8 cellular contexts compared by ENCODE assay signal in genomic region chrX:53071604-53072417, GRCh38. TPM values are rescaled to one million over a fixed set of nuclear protein-coding genes. Genes with fewer than 3 reads are reported as not detected.
DNase-seq lines count a peak whose midpoint lies in the region; ATAC-seq, FAIRE-seq and TF ChIP-seq lines count a peak whose summit lies in the region.

No MANE protein-coding gene starts in this region.

- no peak overlapping the region for H3K4me2 ChIP-seq in endothelial cell of umbilical vein (ENCODE audit: insufficient read depth, low read length)

- no peak overlapping the region for H2AFZ ChIP-seq in endothelial cell of umbilical vein (ENCODE audit: low read depth, low read length)

- H3K4me1 ChIP-seq in endothelial cell of umbilical vein (ENCODE audit: control insufficient read depth, extremely low read depth, insufficient read depth, low read length), result no peaks in the 10 kb centered on the region
- peaks cover 6% of the 10 kb centered on the region for H3K4me1 ChIP-seq in stomach smooth muscle (ENCODE audit: control insufficient read depth, insufficient read depth, low read length)

- H3K9me3 ChIP-seq in endothelial cell of umbilical vein (replicated peaks; ENCODE audit: control insufficient read depth, insufficient read depth, low read length), result no peaks in the 10 kb centered on the region
- no peaks in the 10 kb centered on the region for H3K9me3 ChIP-seq in stomach smooth muscle (ENCODE audit: control insufficient read depth in 2 of 2, low read length in 2 of 2)

- no peak overlapping the region for H3K4me3 ChIP-seq in endothelial cell of umbilical vein (replicated peaks in 1 of 3; ENCODE audit: insufficient read depth in 1 of 3, low read depth in 1 of 3, low read length in 3 of 3)
- H3K4me3 ChIP-seq in stomach smooth muscle (ENCODE audit: low read length in 2 of 2), result peak overlapping the region; percentile 76 to 82

- TF ChIP-seq CTCF in endothelial cell of umbilical vein (IDR thresholded peaks at IDR 0.05; ENCODE audit: extremely low read depth in 1 of 2, insufficient read depth in 1 of 2, low read depth in 1 of 2, low read length in 2 of 2), result peak; percentile 42 to 44

- H3K27ac Mint-ChIP-seq in activated CD8-positive, alpha-beta memory T cell treated with anti-CD3 and anti-CD28 coated beads, Interleukin-2, amount 10 ng/mL, durations not matched to agents 7 days and 5 days, result peak overlapping the region; percentile 88

- H3K9me3 Mint-ChIP-seq in activated CD8-positive, alpha-beta memory T cell treated with anti-CD3 and anti-CD28 coated beads, Interleukin-2, amount 10 ng/mL, durations not matched to agents 7 days and 5 days (ENCODE audit: low read depth), result no peaks in the 10 kb centered on the region

- dilution Hi-C loops in endothelial cell of umbilical vein (cut with MboI; ENCODE audit: extremely low pct_ligation_motif_present, low sequenced_read_pairs), result no loop called here

- peaks cover 0 to 3% of the 10 kb centered on the region in 2 experiments for H3K36me3 ChIP-seq in endothelial cell of umbilical vein (ENCODE audit: control insufficient read depth in 2 of 2, extremely low read depth in 1 of 2, insufficient read depth in 2 of 2, low read length in 2 of 2)
- no peaks in the 10 kb centered on the region for H3K36me3 ChIP-seq in stomach smooth muscle (ENCODE audit: control insufficient read depth in 2 of 2, insufficient read depth in 2 of 2, low read length in 2 of 2)

- POLR2A ChIA-PET in endothelial cell of umbilical vein (lab: Charles Lee), result no interaction called here

- DNase-seq in COR-L47 (lab: John Stamatoyannopoulos, UW) (peak; percentile 56), NCI-H69 (lab: John Stamatoyannopoulos, UW) (peak; percentile 88), endothelial cell of umbilical vein (ENCODE audit: low read depth, low spot score) (peak; percentile 49), mucosa of gallbladder (ENCODE audit: low spot score) (peak; percentile 70)
- peak; percentile 77 for DNase-seq in activated CD8-positive, alpha-beta memory T cell treated with anti-CD3 and anti-CD28 coated beads, Interleukin-2, amount 10 ng/mL, durations not matched to agents 7 days and 5 days

- H3K4me1 Mint-ChIP-seq in activated CD8-positive, alpha-beta memory T cell treated with anti-CD3 and anti-CD28 coated beads, Interleukin-2, amount 10 ng/mL, durations not matched to agents 7 days and 5 days, result peaks cover 16% of the 10 kb centered on the region

- FAIRE-seq in endothelial cell of umbilical vein (lab: Jason Lieb, UNC), result peak; percentile 91

- peaks cover 4% of the 10 kb centered on the region for H3K27me3 Mint-ChIP-seq in activated CD8-positive, alpha-beta memory T cell treated with anti-CD3 and anti-CD28 coated beads, Interleukin-2, amount 10 ng/mL, durations not matched to agents 7 days and 5 days

- H3K9me1 ChIP-seq in endothelial cell of umbilical vein (replicated peaks; ENCODE audit: control insufficient read depth, extremely low read depth, insufficient read depth, low read length), result no peaks in the 10 kb centered on the region

- CTCF ChIA-PET in activated CD8-positive, alpha-beta memory T cell treated with anti-CD3 and anti-CD28 coated beads, Interleukin-2, amount 10 ng/mL, durations not matched to agents 7 days and 5 days (lab: Charles Lee), result interaction anchor here (0.7 to 1.4 kb wide), 6 partner anchors 9 to 119 kb away, joined by 3 to 9 read pairs (median 4); no protein-coding TSS in a partner anchor
- CTCF ChIA-PET in endothelial cell of umbilical vein (lab: Charles Lee), result interaction anchor here (1.1 to 1.2 kb wide), 2 partner anchors 10 to 17 kb away, joined by 5 to 8 read pairs; partner anchors contain the start of gene TSPYL2

- no peak for TF ChIP-seq POLR2A in endothelial cell of umbilical vein (IDR thresholded peaks at IDR 0.05; ENCODE audit: low read depth, low read length)

- BruUV-seq in endothelial cell of umbilical vein (replicated peaks; lab: Mats Ljungman, UMichigan), result no TSS peak

- H3K9ac ChIP-seq in endothelial cell of umbilical vein (replicated peaks; ENCODE audit: extremely low read depth, insufficient read depth, low read length) (no peak overlapping the region), stomach smooth muscle (ENCODE audit: low read length in 2 of 2) (peak overlapping the region; percentile 65 to 68)

- peak overlapping the region; percentile 88 for H3K4me3 Mint-ChIP-seq in activated CD8-positive, alpha-beta memory T cell treated with anti-CD3 and anti-CD28 coated beads, Interleukin-2, amount 10 ng/mL, durations not matched to agents 7 days and 5 days

- H3K79me2 ChIP-seq in endothelial cell of umbilical vein (ENCODE audit: control insufficient read depth, insufficient read depth, low read length), result no peaks in the 10 kb centered on the region

- H4K20me1 ChIP-seq in endothelial cell of umbilical vein (replicated peaks; ENCODE audit: control insufficient read depth, extremely low read depth, insufficient read depth, low read length), result no peaks in the 10 kb centered on the region

- intact Hi-C loops in endothelial cell of umbilical vein (cut with micrococcal nuclease), result loop anchor here (1.0 kb wide), 2 partner anchors 17 to 21 kb away; no protein-coding TSS in a partner anchor

- no peak overlapping the region for H3K27ac ChIP-seq in endothelial cell of umbilical vein (ENCODE audit: insufficient read depth, low read depth, low read length)
- H3K27ac ChIP-seq in stomach smooth muscle (ENCODE audit: low read length), result peak overlapping the region; percentile 89

- ATAC-seq in GM19328 (IDR thresholded peaks at IDR 0.05; ENCODE audit: unreplicated experiment), result peak; percentile 93
- ATAC-seq in HG03439 (IDR thresholded peaks at IDR 0.05; ENCODE audit: unreplicated experiment), result peak; percentile 84
- ATAC-seq in activated CD8-positive, alpha-beta memory T cell treated with anti-CD3 and anti-CD28 coated beads, Interleukin-2, amount 10 ng/mL, durations not matched to agents 7 days and 5 days, result peak; percentile 86

- no peaks in the 10 kb centered on the region for H3K36me3 Mint-ChIP-seq in activated CD8-positive, alpha-beta memory T cell treated with anti-CD3 and anti-CD28 coated beads, Interleukin-2, amount 10 ng/mL, durations not matched to agents 7 days and 5 days

- H3K27me3 ChIP-seq in endothelial cell of umbilical vein (ENCODE audit: control insufficient read depth in 2 of 2, insufficient read depth in 2 of 2, low read length in 2 of 2) (no peaks in the 10 kb centered on the region), stomach smooth muscle (ENCODE audit: control insufficient read depth in 1 of 2, insufficient read depth in 2 of 2, low read length in 2 of 2) (peaks cover 0 to 8% of the 10 kb centered on the region in 2 donors)

TF ChIP-seq in endothelial cell of umbilical vein, 7 proteins besides CTCF, POLR2A, EP300 and RAD21 (continues in another document):
- no peak for TF ChIP-seq FOS (IDR thresholded peaks at IDR 0.05; ENCODE audit: borderline replicate concordance, insufficient read depth, low read length)
- no peak for TF ChIP-seq POLR2AphosphoS5 (IDR thresholded peaks at IDR 0.05; ENCODE audit: insufficient read depth, low read depth, low read length)
- no peak for TF ChIP-seq MYC (IDR thresholded peaks at IDR 0.05; ENCODE audit: low read depth, low read length)
- TF ChIP-seq MAX (IDR thresholded peaks at IDR 0.05; ENCODE audit: insufficient read depth, insufficient read length), result no peak
- TF ChIP-seq EZH2 (IDR thresholded peaks at IDR 0.05; ENCODE audit: borderline replicate concordance, low read depth, low read length, severe bottlenecking), result no peak

RNA-seq across cellular contexts. Expression of gene TSPYL2, which starts 10.4 kb away (rescaled TPM):
- 10 to 100 TPM; 19.3 to 29.5 TPM for total RNA-seq in activated CD8-positive, alpha-beta memory T cell treated with anti-CD3 and anti-CD28 coated beads, Interleukin-2, amount 10 ng/mL, durations not matched to agents 7 days and 5 days
- total RNA-seq in endothelial cell of umbilical vein (15.9 and 17.3 TPM in 2 replicates), mucosa of gallbladder (34.8 TPM)
- polyA plus RNA-seq in endothelial cell of umbilical vein, result 17.8 and 18.9 TPM in 2 replicates
- 10.6 and 11.6 TPM in 2 replicates for polyA plus RNA-seq in endothelial cell of umbilical vein (2011; cell fraction: cytosol; rRNA removed)
- 193 and 196 TPM in 2 replicates for polyA plus RNA-seq in endothelial cell of umbilical vein (2011; cell fraction: nucleus; rRNA removed)
- 28.7 and 34.8 TPM in 2 replicates for polyA plus RNA-seq in endothelial cell of umbilical vein (2012)
- 11.1 and 12.1 TPM in 2 replicates for polyA minus RNA-seq in endothelial cell of umbilical vein
- 9.8 TPM for polyA minus RNA-seq in endothelial cell of umbilical vein (2011; cell fraction: cytosol; rRNA and poly(A)+ RNA removed)
- 19.3 and 20.2 TPM in 2 replicates for polyA minus RNA-seq in endothelial cell of umbilical vein (2011; cell fraction: nucleus; rRNA and poly(A)+ RNA removed)

RNA-seq across cellular contexts. Expression of gene KANTR, which starts 22.1 kb away (rescaled TPM):
- 10 to 100 TPM in 1 of 2 experiments, 1 to 10 TPM in 1; 6.2 to 14.4 TPM for total RNA-seq in activated CD8-positive, alpha-beta memory T cell treated with anti-CD3 and anti-CD28 coated beads, Interleukin-2, amount 10 ng/mL, durations not matched to agents 7 days and 5 days
- total RNA-seq in endothelial cell of umbilical vein (8.6 and 9.8 TPM in 2 replicates), mucosa of gallbladder (10.3 TPM)
- polyA plus RNA-seq in endothelial cell of umbilical vein, result 2.8 and 3.1 TPM in 2 replicates
- 2.0 and 2.2 TPM in 2 replicates for polyA plus RNA-seq in endothelial cell of umbilical vein (2011; cell fraction: cytosol; rRNA removed)
- 21.0 and 22.2 TPM in 2 replicates for polyA plus RNA-seq in endothelial cell of umbilical vein (2011; cell fraction: nucleus; rRNA removed)
- polyA plus RNA-seq in endothelial cell of umbilical vein (2012), result 2.6 and 3.2 TPM in 2 replicates
- 32.9 and 41.3 TPM in 2 replicates for polyA minus RNA-seq in endothelial cell of umbilical vein
- 9.6 TPM for polyA minus RNA-seq in endothelial cell of umbilical vein (2011; cell fraction: cytosol; rRNA and poly(A)+ RNA removed)
- 35.3 and 39.4 TPM in 2 replicates for polyA minus RNA-seq in endothelial cell of umbilical vein (2011; cell fraction: nucleus; rRNA and poly(A)+ RNA removed)

RNA-seq across cellular contexts. Expression of gene GPR173, which starts 23.2 kb away (rescaled TPM):
- under 1 TPM in 1 of 2 experiments, not detected in 1; 0.20 TPM for total RNA-seq in activated CD8-positive, alpha-beta memory T cell treated with anti-CD3 and anti-CD28 coated beads, Interleukin-2, amount 10 ng/mL, durations not matched to agents 7 days and 5 days
- total RNA-seq in endothelial cell of umbilical vein, result 8.3 and 11.3 TPM in 2 replicates
- 9.2 and 12.7 TPM in 2 replicates for polyA plus RNA-seq in endothelial cell of umbilical vein
- polyA plus RNA-seq in endothelial cell of umbilical vein (2011; cell fraction: cytosol; rRNA removed), result 3.3 and 4.3 TPM in 2 replicates
- 40.1 and 47.3 TPM in 2 replicates for polyA plus RNA-seq in endothelial cell of umbilical vein (2011; cell fraction: nucleus; rRNA removed)
- polyA plus RNA-seq in endothelial cell of umbilical vein (2012), result 6.0 and 6.7 TPM in 2 replicates
- 8.8 and 10.2 TPM in 2 replicates for polyA minus RNA-seq in endothelial cell of umbilical vein
- 0.41 TPM for polyA minus RNA-seq in endothelial cell of umbilical vein (2011; cell fraction: cytosol; rRNA and poly(A)+ RNA removed)
- 10.3 and 11.0 TPM in 2 replicates for polyA minus RNA-seq in endothelial cell of umbilical vein (2011; cell fraction: nucleus; rRNA and poly(A)+ RNA removed)
- total RNA-seq in mucosa of gallbladder, result 1.4 TPM

Comparison
In these comparisons a context has a peak if more than half of its experiments do, and no peak if none do; other contexts are left out.
1. H3K4me3 ChIP-seq: peak in stomach smooth muscle (2 of 2); none in endothelial cell of umbilical vein (0 of 3).
2. Peak in every context shown above with its lines, with median percentiles within 50 percentile points of each other: DNase-seq and ATAC-seq.